In the genomic region with DNA sequence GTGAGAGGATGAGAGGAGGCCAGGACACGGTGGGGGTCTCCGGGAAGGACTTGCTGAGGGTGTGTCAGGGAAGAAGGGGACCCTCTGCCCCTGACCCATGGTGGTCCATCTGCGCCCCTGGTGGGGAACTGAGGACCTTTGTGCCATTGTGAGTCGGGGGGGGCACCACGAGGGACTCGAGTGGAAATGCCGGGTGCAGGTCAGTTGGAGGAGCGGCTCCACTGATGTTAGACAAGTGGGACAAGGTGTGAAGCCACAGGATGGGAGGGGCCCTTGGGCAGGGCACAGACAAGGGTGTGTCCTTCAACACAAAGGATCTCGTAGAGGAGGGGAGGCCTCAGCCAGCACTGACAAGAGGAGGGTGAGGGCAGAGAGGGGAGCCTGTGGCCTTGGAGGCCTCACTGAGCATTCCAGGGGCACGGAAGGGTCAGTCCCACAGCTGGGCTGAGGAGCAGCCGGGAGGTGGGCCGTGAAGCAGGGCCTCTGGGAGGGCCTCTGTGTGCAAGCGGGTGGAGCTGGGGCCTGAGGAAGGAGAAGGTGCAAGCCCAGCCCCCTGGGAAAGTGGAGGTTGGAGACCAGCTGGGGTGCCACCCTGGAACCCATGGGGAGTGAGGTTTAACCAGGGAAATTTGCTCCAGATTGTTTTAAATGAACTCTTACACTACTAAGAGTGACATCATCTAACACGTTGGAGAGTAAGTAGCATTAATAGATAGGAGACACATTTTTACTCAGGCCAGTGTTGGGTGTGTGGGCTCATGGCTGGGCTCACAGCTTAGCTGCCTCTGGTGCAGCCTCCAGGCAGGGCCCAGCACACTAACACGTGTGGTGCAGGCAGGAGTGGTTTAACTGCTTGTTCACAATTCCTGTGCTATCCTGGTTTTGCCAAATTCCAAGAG, we compare ENCODE assay signal across 21 cellular contexts. TPM values are rescaled to one million over a fixed set of nuclear protein-coding genes. Genes with fewer than 3 reads are reported as not detected.
DNase-seq lines count a peak whose midpoint lies in the region; ATAC-seq and TF ChIP-seq lines count a peak whose summit lies in the region.
"Had no signal": no experiment of that assay in that cellular context is flagged by ENCODE, and none has a peak within 500 bp of the region (broad histone marks: within the 10 kb centered on the region; RNA-seq: fewer than 3 reads in every experiment).

No MANE protein-coding gene starts in this region.

- peak overlapping the region in 1 of 2 donors; percentile 14 for H3K27ac ChIP-seq in ascending aorta
- H3K27ac ChIP-seq: adrenal gland, foreskin keratinocyte, left lung had no signal

- H3K27me3 ChIP-seq in ascending aorta: no peaks in the 10 kb centered on the region
- H3K27me3 ChIP-seq: adrenal gland, BE2C, foreskin keratinocyte, left lung, MG63, tibial artery had no signal

- no peak for TF ChIP-seq CTCF in ascending aorta (IDR thresholded peaks at IDR 0.05)

- H3K36me3 Mint-ChIP-seq in activated T-helper 2 cell treated with anti-CD3 and anti-CD28 coated beads, Interferon-gamma antibody, Interleukin-2, Interleukin-4, amounts not matched to agents 10 μg/mL and 5 μg/mL and 100 μg/mL, durations not matched to agents 14 hours and 24 hours and 36 hours (ENCODE audit: low read depth): peaks cover 65% of the 10 kb centered on the region

- peaks cover 55 to 56% of the 10 kb centered on the region in 2 donors for H3K36me3 ChIP-seq in ascending aorta

- DNase-seq in stimulated activated naive CD8-positive, alpha-beta T cell treated with anti-CD3 and anti-CD28 coated beads, Interleukin-15, amount 100 ng/mL, for 72 hours: no peak
- no peak for DNase-seq in stimulated activated naive CD8-positive, alpha-beta T cell treated with anti-CD3 and anti-CD28 coated beads, Interleukin-15, Interleukin-2, amounts not matched to agents 100 U/mL and 50 U/mL, for 24 hours
- DNase-seq in activated T-helper 2 cell treated with anti-CD3 and anti-CD28 coated beads, Interferon-gamma antibody, Interleukin-2, Interleukin-4, amounts not matched to agents 10 μg/mL and 5 μg/mL and 100 μg/mL, durations not matched to agents 14 hours and 24 hours and 36 hours (ENCODE audit: low spot score): no peak
- DNase-seq in left colon (peak; percentile 53 to 57), amniotic stem cell (lab: John Stamatoyannopoulos, UW) (no peak), NCI-H2227 (lab: John Stamatoyannopoulos, UW; ENCODE audit: unreplicated experiment) (no peak), ascending aorta (ENCODE audit: low spot score in 2 of 2) (no peak)
- DNase-seq: activated B cell treated with CpG ODN at 0.5 μM for 24 hours; activated CD8-positive, alpha-beta memory T cell treated with anti-CD3 and anti-CD28 coated beads, Interleukin-2, amount 50 U/mL, for 48 hours; adrenal gland; BE2C; DMS153; foreskin keratinocyte; HFFc6; left lung; MG63; NCI-H1694; RPMI8226; stimulated activated CD4-positive, alpha-beta T cell treated with anti-CD3 and anti-CD28 coated beads, Interleukin-4, amount 100 ng/mL, for 24 hours; tibial artery had no signal

- H3K4me3 Mint-ChIP-seq in stimulated activated naive CD8-positive, alpha-beta T cell treated with anti-CD3 and anti-CD28 coated beads, Interleukin-15, amount 100 ng/mL, for 72 hours: no peak overlapping the region
- H3K4me3 Mint-ChIP-seq in activated T-helper 2 cell treated with anti-CD3 and anti-CD28 coated beads, Interferon-gamma antibody, Interleukin-2, Interleukin-4, amounts not matched to agents 10 μg/mL and 5 μg/mL and 100 μg/mL, durations not matched to agents 14 hours and 24 hours and 36 hours (ENCODE audit: low read depth): no peak overlapping the region
- H3K4me3 Mint-ChIP-seq: activated B cell treated with CpG ODN at 0.5 μM for 24 hours, HFFc6 had no signal

- no peaks in the 10 kb centered on the region for H3K9me3 Mint-ChIP-seq in stimulated activated naive CD8-positive, alpha-beta T cell treated with anti-CD3 and anti-CD28 coated beads, Interleukin-15, amount 100 ng/mL, for 72 hours
- H3K9me3 Mint-ChIP-seq in activated T-helper 2 cell treated with anti-CD3 and anti-CD28 coated beads, Interferon-gamma antibody, Interleukin-2, Interleukin-4, amounts not matched to agents 10 μg/mL and 5 μg/mL and 100 μg/mL, durations not matched to agents 14 hours and 24 hours and 36 hours: no peaks in the 10 kb centered on the region
- H3K9me3 Mint-ChIP-seq: activated B cell treated with CpG ODN at 0.5 μM for 24 hours, HFFc6 had no signal

- H3K27ac Mint-ChIP-seq in stimulated activated naive CD8-positive, alpha-beta T cell treated with anti-CD3 and anti-CD28 coated beads, Interleukin-15, amount 100 ng/mL, for 72 hours: peak overlapping the region in 1 of 2 donors; percentile 78
- H3K27ac Mint-ChIP-seq in activated T-helper 2 cell treated with anti-CD3 and anti-CD28 coated beads, Interferon-gamma antibody, Interleukin-2, Interleukin-4, amounts not matched to agents 10 μg/mL and 5 μg/mL and 100 μg/mL, durations not matched to agents 14 hours and 24 hours and 36 hours: peak overlapping the region; percentile 28
- H3K27ac Mint-ChIP-seq: activated B cell treated with CpG ODN at 0.5 μM for 24 hours, HFFc6 had no signal

- H3K4me1 ChIP-seq in ascending aorta: peaks cover 7 to 20% of the 10 kb centered on the region in 2 donors
- H3K4me1 ChIP-seq: adrenal gland, BE2C, foreskin keratinocyte, left lung had no signal

- H3K27me3 Mint-ChIP-seq in stimulated activated naive CD8-positive, alpha-beta T cell treated with anti-CD3 and anti-CD28 coated beads, Interleukin-15, amount 100 ng/mL, for 72 hours: no peaks in the 10 kb centered on the region
- H3K27me3 Mint-ChIP-seq in activated T-helper 2 cell treated with anti-CD3 and anti-CD28 coated beads, Interferon-gamma antibody, Interleukin-2, Interleukin-4, amounts not matched to agents 10 μg/mL and 5 μg/mL and 100 μg/mL, durations not matched to agents 14 hours and 24 hours and 36 hours (ENCODE audit: low read depth): no peaks in the 10 kb centered on the region
- H3K27me3 Mint-ChIP-seq: activated B cell treated with CpG ODN at 0.5 μM for 24 hours had no signal

- no peaks in the 10 kb centered on the region for H3K9me3 ChIP-seq in ascending aorta
- H3K9me3 ChIP-seq: adrenal gland, BE2C, left lung, MG63, tibial artery had no signal

- intact Hi-C loops in activated T-helper 2 cell treated with anti-CD3 and anti-CD28 coated beads, Interferon-gamma antibody, Interleukin-2, Interleukin-4, amounts not matched to agents 10 μg/mL and 5 μg/mL and 100 μg/mL, durations not matched to agents 14 hours and 24 hours and 36 hours (cut with micrococcal nuclease): no loop called here
- intact Hi-C loops in left colon (cut with DNase I, micrococcal nuclease) (no loop called here), ascending aorta (cut with DNase I) (no loop called here)

- peak; percentile 31 for ATAC-seq in stimulated activated naive CD8-positive, alpha-beta T cell treated with anti-CD3 and anti-CD28 coated beads, Interleukin-15, amount 100 ng/mL, for 72 hours
- ATAC-seq in stimulated activated naive CD8-positive, alpha-beta T cell treated with anti-CD3 and anti-CD28 coated beads, Interleukin-15, Interleukin-2, amounts not matched to agents 100 U/mL and 50 U/mL, for 24 hours: no peak
- peak; percentile 82 for ATAC-seq in left colon
- ATAC-seq: foreskin keratinocyte, left lung had no signal

- H3K4me3 ChIP-seq in ascending aorta: no peak overlapping the region
- H3K4me3 ChIP-seq: adrenal gland, left lung, MG63, skin epidermis, tibial artery had no signal

- H3K4me1 Mint-ChIP-seq in stimulated activated naive CD8-positive, alpha-beta T cell treated with anti-CD3 and anti-CD28 coated beads, Interleukin-15, amount 100 ng/mL, for 72 hours: no peaks in the 10 kb centered on the region
- peaks cover 6% of the 10 kb centered on the region for H3K4me1 Mint-ChIP-seq in activated T-helper 2 cell treated with anti-CD3 and anti-CD28 coated beads, Interferon-gamma antibody, Interleukin-2, Interleukin-4, amounts not matched to agents 10 μg/mL and 5 μg/mL and 100 μg/mL, durations not matched to agents 14 hours and 24 hours and 36 hours (ENCODE audit: low read depth)

RNA-seq across cellular contexts. Expression of a gene that starts 27.9 kb away (rescaled TPM):
- total RNA-seq in activated T-helper 2 cell treated with anti-CD3 and anti-CD28 coated beads, Interferon-gamma antibody, Interleukin-2, Interleukin-4, amounts not matched to agents 10 μg/mL and 5 μg/mL and 100 μg/mL, durations not matched to agents 14 hours and 24 hours and 36 hours: 114 and 123 TPM in 2 replicates
- 10 to 100 TPM; 47.6 to 50.9 TPM for total RNA-seq in left colon
- 38.3 TPM for total RNA-seq in ascending aorta

RNA-seq across cellular contexts. Expression of a gene that starts 33.1 kb away (rescaled TPM):
- 92.9 and 95.2 TPM in 2 replicates for total RNA-seq in activated T-helper 2 cell treated with anti-CD3 and anti-CD28 coated beads, Interferon-gamma antibody, Interleukin-2, Interleukin-4, amounts not matched to agents 10 μg/mL and 5 μg/mL and 100 μg/mL, durations not matched to agents 14 hours and 24 hours and 36 hours
- total RNA-seq in left colon: 10 to 100 TPM; 40.4 to 48.7 TPM
- 131 TPM for total RNA-seq in ascending aorta

RNA-seq across cellular contexts. Expression of a gene that starts 35.9 kb away (rescaled TPM):
- total RNA-seq in activated T-helper 2 cell treated with anti-CD3 and anti-CD28 coated beads, Interferon-gamma antibody, Interleukin-2, Interleukin-4, amounts not matched to agents 10 μg/mL and 5 μg/mL and 100 μg/mL, durations not matched to agents 14 hours and 24 hours and 36 hours: 252 and 265 TPM in 2 replicates
- total RNA-seq in left colon (10 to 100 TPM; 60.8 to 77.8 TPM), ascending aorta (124 TPM)

Comparison
In these comparisons a context has a peak if more than half of its experiments do, and no peak if none do; other contexts are left out.
1. DNase-seq: peak in left colon (2 of 2); none in stimulated activated naive CD8-positive, alpha-beta T cell treated with anti-CD3 and anti-CD28 coated beads, Interleukin-15, amount 100 ng/mL, for 72 hours (0 of 2), stimulated activated naive CD8-positive, alpha-beta T cell treated with anti-CD3 and anti-CD28 coated beads, Interleukin-15, Interleukin-2, amounts not matched to agents 100 U/mL and 50 U/mL, for 24 hours (single experiment), activated T-helper 2 cell treated with anti-CD3 and anti-CD28 coated beads, Interferon-gamma antibody, Interleukin-2, Interleukin-4, amounts not matched to agents 10 μg/mL and 5 μg/mL and 100 μg/mL, durations not matched to agents 14 hours and 24 hours and 36 hours (single experiment), amniotic stem cell (single experiment), NCI-H2227 (single experiment) and ascending aorta (0 of 2).